In genomic region chr5:36422957-36423356, GRCh38 we compare ENCODE assay signal across 16 cellular contexts.
A peak's percentile ranks its signal among the peaks of the same experiment; 100 is the strongest.
DNase-seq lines count a peak whose midpoint lies in the region; ATAC-seq, FAIRE-seq and TF ChIP-seq lines count a peak whose summit lies in the region.
"Had no signal": no experiment of that assay in that cellular context is flagged by ENCODE, and none has a peak within 500 bp of the region (broad histone marks: within the 10 kb centered on the region; RNA-seq: fewer than 3 reads in every experiment).

No MANE protein-coding gene starts in this region.

- peak; percentile 81 for DNase-seq in astrocyte of the hippocampus (ENCODE audit: low read depth, low spot score)
- DNase-seq in iris pigment epithelial cell (ENCODE audit: low read depth), result peak; percentile 23
- DNase-seq in immature natural killer cell, result no peak
- DNase-seq in H54 (ENCODE audit: insufficient read length, low spot score), result no peak
- DNase-seq: activated CD4-positive, alpha-beta memory T cell treated with anti-CD3 and anti-CD28 coated beads for 36 hours; adrenal gland; DMS153; erythroblast; hypothalamus; left ventricle myocardium superior had no signal

- peaks cover 22 to 37% of the 10 kb centered on the region in 2 donors for H3K4me1 Mint-ChIP-seq in immature natural killer cell

- no peaks in the 10 kb centered on the region for H4K20me1 ChIP-seq in BLaER1
- no peaks in the 10 kb centered on the region for H4K20me1 ChIP-seq in Loucy (ENCODE audit: insufficient read depth, low read length, poor library complexity, severe bottlenecking)

- H3K9me2 ChIP-seq in Loucy (replicated peaks; ENCODE audit: low read depth, low read length), result no peaks in the 10 kb centered on the region

- TF ChIP-seq CTCF in Loucy (conservative IDR thresholded peaks at IDR 0.05; ENCODE audit: low read length), result no peak

- peaks cover 18% of the 10 kb centered on the region for H3K9me3 ChIP-seq in BLaER1
- no peaks in the 10 kb centered on the region for H3K9me3 ChIP-seq in Loucy (ENCODE audit: insufficient read depth, low read depth, low read length)
- H3K9me3 ChIP-seq: adrenal gland had no signal

- FAIRE-seq in H54 (lab: Jason Lieb, UNC), result no peak

- ATAC-seq in GM18517 (IDR thresholded peaks at IDR 0.05; ENCODE audit: unreplicated experiment) (no peak), GM18868 (IDR thresholded peaks at IDR 0.05; ENCODE audit: unreplicated experiment) (no peak)
- ATAC-seq: left ventricle myocardium superior, SK-N-SH treated with all-trans-retinoic acid at 6 μM for 48 hours had no signal

- no peak for TF ChIP-seq POLR2A in H54 (IDR thresholded peaks at IDR 0.05; ENCODE audit: low read depth, low read length)

- H3K9me3 Mint-ChIP-seq in immature natural killer cell, result peaks cover 0 to 3% (median 0%) of the 10 kb centered on the region in 6 donors
- H3K9me3 Mint-ChIP-seq: activated CD4-positive, alpha-beta memory T cell treated with anti-CD3 and anti-CD28 coated beads for 36 hours had no signal

- H3K36me3 Mint-ChIP-seq in immature natural killer cell, result no peaks in the 10 kb centered on the region
- H3K36me3 Mint-ChIP-seq: activated CD4-positive, alpha-beta memory T cell treated with anti-CD3 and anti-CD28 coated beads for 36 hours had no signal

- peaks cover 0 to 10% (median 5%) of the 10 kb centered on the region in 3 donors for H3K27me3 Mint-ChIP-seq in immature natural killer cell (ENCODE audit: low read depth in 3 of 3)
- H3K27me3 Mint-ChIP-seq: activated CD4-positive, alpha-beta memory T cell treated with anti-CD3 and anti-CD28 coated beads for 36 hours had no signal

- H3K36me3 ChIP-seq in BLaER1 (no peaks in the 10 kb centered on the region), Loucy (ENCODE audit: insufficient read depth, low read length) (no peaks in the 10 kb centered on the region)
- H3K36me3 ChIP-seq: adrenal gland had no signal

- H3K4me3 Mint-ChIP-seq in immature natural killer cell, result no peak overlapping the region
- H3K4me3 Mint-ChIP-seq: activated CD4-positive, alpha-beta memory T cell treated with anti-CD3 and anti-CD28 coated beads for 36 hours had no signal

- H3K27me3 ChIP-seq in BLaER1 (no peaks in the 10 kb centered on the region), Loucy (ENCODE audit: insufficient read depth, low read length, poor library complexity, severe bottlenecking) (no peaks in the 10 kb centered on the region)
- H3K27me3 ChIP-seq: adrenal gland had no signal

- H3K9ac ChIP-seq in BLaER1 (peak overlapping the region; percentile 66; the same call in 1 of the 2 replicates), Loucy (ENCODE audit: low read depth, low read length, poor library complexity, severe bottlenecking) (no peak overlapping the region)

- H3K4me1 ChIP-seq in BLaER1 (peaks cover 65% of the 10 kb centered on the region), Loucy (ENCODE audit: insufficient read depth, low read length, poor library complexity, severe bottlenecking) (peaks cover 33% of the 10 kb centered on the region)
- H3K4me1 ChIP-seq: adrenal gland had no signal

- peak overlapping the region in 1 of 6 donors; percentile 55 for H3K27ac Mint-ChIP-seq in immature natural killer cell
- H3K27ac Mint-ChIP-seq: activated CD4-positive, alpha-beta memory T cell treated with anti-CD3 and anti-CD28 coated beads for 36 hours had no signal

- H3K4me3 ChIP-seq in BLaER1 (peak overlapping the region; percentile 12; the same call in 1 of the 2 replicates), Loucy (ENCODE audit: low read length, poor library complexity, severe bottlenecking) (no peak overlapping the region)
- H3K4me3 ChIP-seq: adrenal gland, coronary artery had no signal

- no peaks in the 10 kb centered on the region; the same call in 1 of the 2 replicates for H3F3A ChIP-seq in Loucy (ENCODE audit: low read depth)

- H3K79me2 ChIP-seq in Loucy (ENCODE audit: insufficient read depth, low read length), result no peaks in the 10 kb centered on the region

- peak overlapping the region; percentile 79 for H3K27ac ChIP-seq in BLaER1
- H3K27ac ChIP-seq: adrenal gland, coronary artery had no signal

- peak overlapping the region; percentile 70 for H3K4me2 ChIP-seq in BLaER1
- H3K4me2 ChIP-seq in Loucy (ENCODE audit: low read depth, low read length, poor library complexity, severe bottlenecking), result peak overlapping the region; percentile 56

- H2AFZ ChIP-seq in Loucy (ENCODE audit: low read length), result no peak overlapping the region

Comparison
In these comparisons a context has a peak if more than half of its experiments do, and no peak if none do; other contexts are left out.
1. DNase-seq: peak in astrocyte of the hippocampus (single experiment) and iris pigment epithelial cell (single experiment); none in immature natural killer cell (0 of 3) and H54 (single experiment).